ENCODE assay signal across 1 cellular context in the genomic region with DNA sequence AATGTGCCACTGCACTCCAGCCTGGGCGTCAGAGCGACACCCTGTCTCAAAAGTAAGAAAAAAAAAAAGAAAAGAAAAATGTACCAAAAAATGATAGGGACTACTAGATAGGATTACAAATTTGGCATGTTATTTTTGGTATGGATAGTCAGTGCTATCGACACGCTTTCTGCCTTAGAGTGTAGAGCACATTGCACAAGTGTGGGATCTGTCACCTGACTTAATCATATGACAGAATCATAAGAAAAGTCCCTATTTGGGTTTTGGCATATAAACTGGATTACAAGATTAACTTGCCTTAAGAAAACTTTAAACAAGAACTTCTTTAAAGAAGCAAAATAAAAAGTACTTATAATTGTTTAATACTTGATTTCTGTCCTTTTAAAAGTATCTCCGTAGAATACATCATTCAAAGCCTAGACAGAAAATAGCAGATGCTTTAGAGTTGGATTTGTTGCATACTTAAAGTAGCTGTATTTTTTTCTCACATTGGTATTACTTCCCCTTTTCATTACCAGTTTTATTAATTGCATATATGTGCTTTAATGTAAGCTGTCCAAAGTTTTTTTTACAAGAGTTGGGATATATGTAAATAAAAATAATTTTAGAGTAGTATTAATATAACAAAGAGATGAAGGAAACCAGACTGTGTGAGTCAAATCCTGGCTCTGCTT.
TF ChIP-seq lines count a peak whose summit lies in the region.

No MANE protein-coding gene starts in this region.

TF ChIP-seq in GM12878, 131 proteins besides CTCF, POLR2A, EP300 and RAD21:
- TF ChIP-seq, protein P1, sequence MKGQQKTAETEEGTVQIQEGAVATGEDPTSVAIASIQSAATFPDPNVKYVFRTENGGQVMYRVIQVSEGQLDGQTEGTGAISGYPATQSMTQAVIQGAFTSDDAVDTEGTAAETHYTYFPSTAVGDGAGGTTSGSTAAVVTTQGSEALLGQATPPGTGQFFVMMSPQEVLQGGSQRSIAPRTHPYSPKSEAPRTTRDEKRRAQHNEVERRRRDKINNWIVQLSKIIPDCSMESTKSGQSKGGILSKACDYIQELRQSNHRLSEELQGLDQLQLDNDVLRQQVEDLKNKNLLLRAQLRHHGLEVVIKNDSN (IDR thresholded peaks at IDR 0.05; ENCODE audit: borderline replicate concordance, extremely low read length, insufficient read depth, low read depth, low read length) = no peak
- TF ChIP-seq, protein P2, sequence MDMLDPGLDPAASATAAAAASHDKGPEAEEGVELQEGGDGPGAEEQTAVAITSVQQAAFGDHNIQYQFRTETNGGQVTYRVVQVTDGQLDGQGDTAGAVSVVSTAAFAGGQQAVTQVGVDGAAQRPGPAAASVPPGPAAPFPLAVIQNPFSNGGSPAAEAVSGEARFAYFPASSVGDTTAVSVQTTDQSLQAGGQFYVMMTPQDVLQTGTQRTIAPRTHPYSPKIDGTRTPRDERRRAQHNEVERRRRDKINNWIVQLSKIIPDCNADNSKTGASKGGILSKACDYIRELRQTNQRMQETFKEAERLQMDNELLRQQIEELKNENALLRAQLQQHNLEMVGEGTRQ (IDR thresholded peaks at IDR 0.05; ENCODE audit: borderline replicate concordance, low read depth, low read length) = peak; percentile 63; the same call in 1 of the 2 replicates
- TF ChIP-seq RAD51 (IDR thresholded peaks at IDR 0.05) (peak; percentile 97), ATF7 (IDR thresholded peaks at IDR 0.05; ENCODE audit: low read depth) (peak; percentile 40), SP1 (IDR thresholded peaks at IDR 0.05; ENCODE audit: low read depth, low read length) (no peak)
- TF ChIP-seq, protein P3, sequence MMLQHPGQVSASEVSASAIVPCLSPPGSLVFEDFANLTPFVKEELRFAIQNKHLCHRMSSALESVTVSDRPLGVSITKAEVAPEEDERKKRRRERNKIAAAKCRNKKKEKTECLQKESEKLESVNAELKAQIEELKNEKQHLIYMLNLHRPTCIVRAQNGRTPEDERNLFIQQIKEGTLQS (IDR thresholded peaks at IDR 0.05; ENCODE audit: borderline replicate concordance, extremely low read depth, low read depth, low read length) = peak; percentile 29; the same call in 1 of the 2 replicates
- TF ChIP-seq, protein P4, sequence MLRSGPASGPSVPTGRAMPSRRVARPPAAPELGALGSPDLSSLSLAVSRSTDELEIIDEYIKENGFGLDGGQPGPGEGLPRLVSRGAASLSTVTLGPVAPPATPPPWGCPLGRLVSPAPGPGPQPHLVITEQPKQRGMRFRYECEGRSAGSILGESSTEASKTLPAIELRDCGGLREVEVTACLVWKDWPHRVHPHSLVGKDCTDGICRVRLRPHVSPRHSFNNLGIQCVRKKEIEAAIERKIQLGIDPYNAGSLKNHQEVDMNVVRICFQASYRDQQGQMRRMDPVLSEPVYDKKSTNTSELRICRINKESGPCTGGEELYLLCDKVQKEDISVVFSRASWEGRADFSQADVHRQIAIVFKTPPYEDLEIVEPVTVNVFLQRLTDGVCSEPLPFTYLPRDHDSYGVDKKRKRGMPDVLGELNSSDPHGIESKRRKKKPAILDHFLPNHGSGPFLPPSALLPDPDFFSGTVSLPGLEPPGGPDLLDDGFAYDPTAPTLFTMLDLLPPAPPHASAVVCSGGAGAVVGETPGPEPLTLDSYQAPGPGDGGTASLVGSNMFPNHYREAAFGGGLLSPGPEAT (IDR thresholded peaks at IDR 0.05; ENCODE audit: low read depth) = peak; percentile 62
